Comparison of ENCODE assay signal across 8 cellular contexts in the genomic region with DNA sequence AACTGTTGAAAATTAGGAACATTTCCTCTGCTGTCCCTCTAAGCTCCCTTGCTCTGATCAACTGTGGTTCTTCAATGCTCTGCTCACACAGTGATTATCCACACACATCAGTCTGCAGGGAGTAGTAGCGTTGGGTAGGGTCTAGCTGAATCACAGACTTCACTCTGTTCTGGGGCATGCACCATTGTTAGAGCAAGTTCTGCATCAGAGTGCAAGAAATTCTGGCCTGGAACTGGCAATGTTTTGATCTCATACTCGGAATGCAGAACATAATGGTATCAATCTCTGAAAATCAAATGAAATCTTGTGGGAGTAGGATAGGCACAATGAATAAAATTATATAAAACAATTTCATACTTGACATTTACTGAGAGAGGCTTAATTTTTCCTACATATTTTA. TPM values are rescaled to one million over a fixed set of nuclear protein-coding genes. Genes with fewer than 3 reads are reported as not detected.
"Had no signal": no experiment of that assay in that cellular context is flagged by ENCODE, and none has a peak within 500 bp of the region (broad histone marks: within the 10 kb centered on the region; RNA-seq: fewer than 3 reads in every experiment).

No MANE protein-coding gene starts in this region.

- H3K4me3 ChIP-seq: GM23248, K562 had no signal

- H3K27ac ChIP-seq: GM23248 had no signal

- DNase-seq: GM23248, H9, HCEC 1CT, IMR-90, KG1 had no signal

- ATAC-seq: K562 had no signal

- H2AFZ ChIP-seq: GM23248 had no signal

- H3K9ac ChIP-seq: GM23248 had no signal

RNA-seq across cellular contexts. Expression of gene HRH4, which starts 55.3 kb away (rescaled TPM):
- total RNA-seq: GM23248, H1, H9, HT-29, IMR-90, K562 had no signal
- polyA plus RNA-seq: GM23248, IMR-90, K562 had no signal
